In genomic region chr11:108405706-108406105, GRCh38 we compare ENCODE assay signal across 19 cellular contexts.
DNase-seq lines count a peak whose midpoint lies in the region; ATAC-seq and TF ChIP-seq lines count a peak whose summit lies in the region.
"Had no signal": no experiment of that assay in that cellular context is flagged by ENCODE, and none has a peak within 500 bp of the region (broad histone marks: within the 10 kb centered on the region; RNA-seq: fewer than 3 reads in every experiment).

No MANE protein-coding gene starts in this region.

- DNase-seq in DMS53 (lab: John Stamatoyannopoulos, UW) (peak; percentile 5), DMS53 treated with DMSO at 0.1 percent for 48 hours (lab: John Stamatoyannopoulos, UW; ENCODE audit: unreplicated experiment) (no peak), PC-3 (peak; percentile 32), renal cortical epithelial cell (ENCODE audit: low read depth) (peak; percentile 65), DMS153 treated with DMSO at 0.1 percent for 48 hours (lab: John Stamatoyannopoulos, UW; ENCODE audit: unreplicated experiment) (no peak), posterior cingulate gyrus (no peak)
- DNase-seq in activated CD8-positive, alpha-beta T cell treated with anti-CD3 and anti-CD28 coated beads, Interleukin-2, amount 10 ng/mL, durations not matched to agents 7 days and 5 days = no peak
- DNase-seq: CD8-positive, alpha-beta memory T cell; GOT3; Kasumi-1; MV-4-11; NCI-H1417 treated with DMSO at 0.1 percent for 48 hours; NCI-H2029; NCI-H510A treated with DMSO at 0.1 percent for 48 hours; NCI-H82; SW 1271 had no signal

- H3K27me3 Mint-ChIP-seq in activated CD8-positive, alpha-beta T cell treated with anti-CD3 and anti-CD28 coated beads, Interleukin-2, amount 10 ng/mL, durations not matched to agents 7 days and 5 days (ENCODE audit: low read depth) = no peaks in the 10 kb centered on the region

- no peak overlapping the region for H3K27ac ChIP-seq in PC-3 (ENCODE audit: low read length)
- H3K27ac ChIP-seq: 22Rv1; BLaER1 treated with 17β-estradiol and CSF1 and Interleukin-3, amounts not matched to agents 10 nM and 100 nM had no signal

- H3K4me2 ChIP-seq in PC-3 (ENCODE audit: low read length) = no peak overlapping the region
- H3K4me2 ChIP-seq: BLaER1 treated with 17β-estradiol and CSF1 and Interleukin-3, amounts not matched to agents 10 nM and 100 nM had no signal

- intact Hi-C loops in PC-3 (cut with micrococcal nuclease) = no loop called here
- intact Hi-C loops in posterior cingulate gyrus (cut with DNase I) = no loop called here

- H3K4me3 ChIP-seq in PC-3 (ENCODE audit: low read length) = no peak overlapping the region
- H3K4me3 ChIP-seq: BLaER1 treated with 17β-estradiol and CSF1 and Interleukin-3, amounts not matched to agents 10 nM and 100 nM had no signal

- CTCF ChIA-PET in PC-3 (lab: Charles Lee) = no interaction called here
- CTCF ChIA-PET in activated CD8-positive, alpha-beta T cell treated with anti-CD3 and anti-CD28 coated beads, Interleukin-2, amount 10 ng/mL, durations not matched to agents 7 days and 5 days (lab: Charles Lee) = no interaction called here

- H3K9me3 ChIP-seq in PC-3 (ENCODE audit: low read length) = no peaks in the 10 kb centered on the region

- no peaks in the 10 kb centered on the region for H3K9me2 ChIP-seq in PC-3 (replicated peaks; ENCODE audit: low read length)

- no peak for TF ChIP-seq CTCF in PC-3 (conservative IDR thresholded peaks at IDR 0.05; ENCODE audit: low read depth, low read length)

- BruUV-seq in PC-3 (replicated peaks; lab: Mats Ljungman, UMichigan) = no TSS peak

- no peaks in the 10 kb centered on the region for H3K4me1 ChIP-seq in PC-3 (ENCODE audit: insufficient read depth, low read length)
- H3K4me1 ChIP-seq: BLaER1 treated with 17β-estradiol and CSF1 and Interleukin-3, amounts not matched to agents 10 nM and 100 nM had no signal

- no peaks in the 10 kb centered on the region for H3K36me3 ChIP-seq in PC-3 (ENCODE audit: low read depth, low read length)
- H3K36me3 ChIP-seq: BLaER1 treated with 17β-estradiol and CSF1 and Interleukin-3, amounts not matched to agents 10 nM and 100 nM had no signal

- POLR2A ChIA-PET in PC-3 (lab: Charles Lee; ENCODE audit: unreplicated experiment) = no interaction called here
- POLR2A ChIA-PET in activated CD8-positive, alpha-beta T cell treated with anti-CD3 and anti-CD28 coated beads, Interleukin-2, amount 10 ng/mL, durations not matched to agents 7 days and 5 days (lab: Charles Lee) = no interaction called here

- ATAC-seq in PC-3 = no peak
- peak; percentile 41 for ATAC-seq in esophagus mucosa
- no peak for ATAC-seq in activated CD8-positive, alpha-beta T cell treated with anti-CD3 and anti-CD28 coated beads, Interleukin-2, amount 10 ng/mL, durations not matched to agents 7 days and 5 days

- no peaks in the 10 kb centered on the region for H3K4me1 Mint-ChIP-seq in activated CD8-positive, alpha-beta T cell treated with anti-CD3 and anti-CD28 coated beads, Interleukin-2, amount 10 ng/mL, durations not matched to agents 7 days and 5 days (ENCODE audit: low read depth)
- H3K4me1 Mint-ChIP-seq: CD8-positive, alpha-beta memory T cell had no signal

- no peaks in the 10 kb centered on the region for H3F3A ChIP-seq in PC-3 (ENCODE audit: low read length, unreplicated experiment)

- H3K36me3 Mint-ChIP-seq in activated CD8-positive, alpha-beta T cell treated with anti-CD3 and anti-CD28 coated beads, Interleukin-2, amount 10 ng/mL, durations not matched to agents 7 days and 5 days (ENCODE audit: low read depth) = no peaks in the 10 kb centered on the region

- H3K27ac Mint-ChIP-seq in activated CD8-positive, alpha-beta T cell treated with anti-CD3 and anti-CD28 coated beads, Interleukin-2, amount 10 ng/mL, durations not matched to agents 7 days and 5 days = no peak overlapping the region
- H3K27ac Mint-ChIP-seq: CD8-positive, alpha-beta memory T cell had no signal

- no peaks in the 10 kb centered on the region for H4K20me1 ChIP-seq in PC-3 (ENCODE audit: low read length)
- H4K20me1 ChIP-seq: BLaER1 treated with 17β-estradiol and CSF1 and Interleukin-3, amounts not matched to agents 10 nM and 100 nM had no signal

- H3K9me3 Mint-ChIP-seq in activated CD8-positive, alpha-beta T cell treated with anti-CD3 and anti-CD28 coated beads, Interleukin-2, amount 10 ng/mL, durations not matched to agents 7 days and 5 days (ENCODE audit: insufficient read depth) = no peaks in the 10 kb centered on the region
- H3K9me3 Mint-ChIP-seq: CD8-positive, alpha-beta memory T cell had no signal

- no peak overlapping the region for H3K4me3 Mint-ChIP-seq in activated CD8-positive, alpha-beta T cell treated with anti-CD3 and anti-CD28 coated beads, Interleukin-2, amount 10 ng/mL, durations not matched to agents 7 days and 5 days
- H3K4me3 Mint-ChIP-seq: CD8-positive, alpha-beta memory T cell had no signal

- no peaks in the 10 kb centered on the region for H3K27me3 ChIP-seq in PC-3 (ENCODE audit: low read length)
- H3K27me3 ChIP-seq: BLaER1 treated with 17β-estradiol and CSF1 and Interleukin-3, amounts not matched to agents 10 nM and 100 nM had no signal

- H3K9ac ChIP-seq in PC-3 (ENCODE audit: low read length) = no peak overlapping the region
- H3K9ac ChIP-seq: BLaER1 treated with 17β-estradiol and CSF1 and Interleukin-3, amounts not matched to agents 10 nM and 100 nM had no signal

- no peaks in the 10 kb centered on the region for H3K79me2 ChIP-seq in PC-3 (ENCODE audit: low read length)

- H2AFZ ChIP-seq in PC-3 (ENCODE audit: low read length) = no peak overlapping the region

Comparison
In these comparisons a context has a peak if more than half of its experiments do, and no peak if none do; other contexts are left out.
1. DNase-seq: peak in DMS53 (single experiment), PC-3 (single experiment) and renal cortical epithelial cell (single experiment); none in DMS53 treated with DMSO at 0.1 percent for 48 hours (single experiment), DMS153 treated with DMSO at 0.1 percent for 48 hours (single experiment), activated CD8-positive, alpha-beta T cell treated with anti-CD3 and anti-CD28 coated beads, Interleukin-2, amount 10 ng/mL, durations not matched to agents 7 days and 5 days (single experiment) and posterior cingulate gyrus (0 of 10).